ENCODE assay signal across 16 cellular contexts in the genomic region with DNA sequence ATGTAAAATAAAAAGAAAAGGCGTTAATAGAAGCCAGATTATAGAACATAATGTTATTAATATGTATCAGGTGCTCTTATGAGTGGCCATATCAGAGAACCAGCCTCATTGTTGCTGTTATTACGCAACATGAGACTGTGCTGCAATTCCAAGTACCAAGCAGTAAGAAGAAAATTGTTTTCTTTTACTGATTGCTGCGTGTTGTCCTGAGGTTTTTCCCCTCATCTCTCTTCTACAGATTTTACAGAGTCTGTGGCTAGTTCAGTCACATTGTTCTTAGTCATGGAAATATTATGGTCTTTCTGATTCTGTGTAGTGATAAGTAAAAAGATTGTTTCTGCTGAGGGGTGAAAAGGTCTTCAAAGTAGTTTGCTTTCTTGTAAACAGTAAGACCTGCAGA. TPM values are rescaled to one million over a fixed set of nuclear protein-coding genes. Genes with fewer than 3 reads are reported as not detected.
A peak's percentile ranks its signal among the peaks of the same experiment; 100 is the strongest.
DNase-seq lines count a peak whose midpoint lies in the region; ATAC-seq, FAIRE-seq and TF ChIP-seq lines count a peak whose summit lies in the region.
"Had no signal": no experiment of that assay in that cellular context is flagged by ENCODE, and none has a peak within 500 bp of the region (broad histone marks: within the 10 kb centered on the region; RNA-seq: fewer than 3 reads in every experiment).

No MANE protein-coding gene starts in this region.

- H3K4me3 ChIP-seq in A549 (no peak overlapping the region), ascending aorta (no peak overlapping the region), fibroblast of villous mesenchyme (ENCODE audit: low read depth, low read length) (no peak overlapping the region), Caco-2 (ENCODE audit: low read depth, low read length) (no peak overlapping the region)
- H3K4me3 ChIP-seq: MG63 had no signal

- CTCF ChIA-PET in A549 (lab: Yijun Ruan, JAX) = no interaction called here
- CTCF ChIA-PET in Caco-2 (lab: Charles Lee) = no interaction called here

- TF ChIP-seq EP300 in A549 (IDR thresholded peaks at IDR 0.05) = no peak

- TF ChIP-seq POLR2A in A549 (IDR thresholded peaks at IDR 0.05; ENCODE audit: low read length) = no peak

- POLR2A ChIA-PET in A549 (lab: Yijun Ruan, JAX) = no interaction called here
- POLR2A ChIA-PET in Caco-2 (lab: Charles Lee) = no interaction called here

- H3K4me1 Mint-ChIP-seq in activated T-helper 2 cell treated with anti-CD3 and anti-CD28 coated beads, Interferon-gamma antibody, Interleukin-2, Interleukin-4, amounts not matched to agents 10 μg/mL and 5 μg/mL and 100 μg/mL, durations not matched to agents 14 hours and 24 hours and 36 hours (ENCODE audit: low read depth) = no peaks in the 10 kb centered on the region
- no peaks in the 10 kb centered on the region for H3K4me1 Mint-ChIP-seq in Caco-2 (ENCODE audit: low read depth, unreplicated experiment)

- H3K4me2 ChIP-seq in A549 = no peak overlapping the region

- TF ChIP-seq CTCF in A549 (IDR thresholded peaks at IDR 0.05) (no peak), ascending aorta (IDR thresholded peaks at IDR 0.05) (no peak), fibroblast of villous mesenchyme (IDR thresholded peaks at IDR 0.05; ENCODE audit: insufficient read depth, low read depth, low read length) (no peak), Caco-2 (IDR thresholded peaks at IDR 0.05; ENCODE audit: insufficient read depth in 1 of 2, low read depth in 1 of 2, low read length in 1 of 2, severe bottlenecking in 1 of 2, unreplicated experiment in 1 of 2) (no peak)

- H3K9me3 ChIP-seq in A549 (no peaks in the 10 kb centered on the region), ascending aorta (peaks cover 0 to 4% of the 10 kb centered on the region in 2 donors), Caco-2 (peaks cover 7% of the 10 kb centered on the region)
- H3K9me3 ChIP-seq: MG63 had no signal

- BruUV-seq in Caco-2 (replicated peaks; lab: Mats Ljungman, UMichigan) = no TSS peak

- H3K4me1 ChIP-seq in A549 = no peaks in the 10 kb centered on the region
- H3K4me1 ChIP-seq in ascending aorta = peaks cover 0 to 15% of the 10 kb centered on the region in 2 donors
- H3K4me1 ChIP-seq in Caco-2 = no peaks in the 10 kb centered on the region

- WGBS in A549 (ENCODE audit: missing lambda C conversion rate) = 32% methylated on average over 3 of the region's 3 CpGs

- H3K36me3 Mint-ChIP-seq in activated T-helper 2 cell treated with anti-CD3 and anti-CD28 coated beads, Interferon-gamma antibody, Interleukin-2, Interleukin-4, amounts not matched to agents 10 μg/mL and 5 μg/mL and 100 μg/mL, durations not matched to agents 14 hours and 24 hours and 36 hours (ENCODE audit: low read depth) = no peaks in the 10 kb centered on the region
- no peaks in the 10 kb centered on the region for H3K36me3 Mint-ChIP-seq in Caco-2 (ENCODE audit: insufficient read depth, unreplicated experiment)
- H3K36me3 Mint-ChIP-seq: activated CD4-positive, alpha-beta memory T cell treated with anti-CD3 and anti-CD28 coated beads for 36 hours had no signal

- H3K9me3 Mint-ChIP-seq in activated T-helper 2 cell treated with anti-CD3 and anti-CD28 coated beads, Interferon-gamma antibody, Interleukin-2, Interleukin-4, amounts not matched to agents 10 μg/mL and 5 μg/mL and 100 μg/mL, durations not matched to agents 14 hours and 24 hours and 36 hours = no peaks in the 10 kb centered on the region
- H3K9me3 Mint-ChIP-seq in Caco-2 (ENCODE audit: unreplicated experiment) = no peaks in the 10 kb centered on the region
- H3K9me3 Mint-ChIP-seq: activated T-helper 1 cell treated with anti-CD3 and anti-CD28 coated beads, Interleukin-12 subunit alpha, Interleukin-12 subunit beta, Interleukin-2, Interleukin-4 antibody, amounts not matched to agents 30 ng/mL and 10 ng/mL and 1 ng/mL, durations not matched to agents 14 hours and 24 hours and 36 hours had no signal

- no peak overlapping the region for H3K27ac Mint-ChIP-seq in activated T-helper 2 cell treated with anti-CD3 and anti-CD28 coated beads, Interferon-gamma antibody, Interleukin-2, Interleukin-4, amounts not matched to agents 10 μg/mL and 5 μg/mL and 100 μg/mL, durations not matched to agents 14 hours and 24 hours and 36 hours
- H3K27ac Mint-ChIP-seq in Caco-2 (ENCODE audit: unreplicated experiment) = no peak overlapping the region
- H3K27ac Mint-ChIP-seq: activated CD4-positive, alpha-beta memory T cell treated with anti-CD3 and anti-CD28 coated beads for 36 hours; activated T-helper 1 cell treated with anti-CD3 and anti-CD28 coated beads, Interleukin-12 subunit alpha, Interleukin-12 subunit beta, Interleukin-2, Interleukin-4 antibody, amounts not matched to agents 30 ng/mL and 10 ng/mL and 1 ng/mL, durations not matched to agents 14 hours and 24 hours and 36 hours had no signal

- H3K36me3 ChIP-seq in ascending aorta = peaks cover 3 to 18% of the 10 kb centered on the region in 2 donors
- no peaks in the 10 kb centered on the region; the same call in 1 of the 2 replicates for H3K36me3 ChIP-seq in Caco-2 (ENCODE audit: control insufficient read depth, insufficient read depth, low read length)
- H3K36me3 ChIP-seq: MG63 had no signal

- FAIRE-seq in A549 (lab: Jason Lieb, UNC) = no peak
- FAIRE-seq: islet of Langerhans had no signal

- ATAC-seq in A549 (no peak), GM18868 (IDR thresholded peaks at IDR 0.05; ENCODE audit: unreplicated experiment) (peak; percentile 74)

- H3K27ac ChIP-seq in A549 (no peak overlapping the region), ascending aorta (peak overlapping the region; percentile 36 to 52)

- peaks cover 2% of the 10 kb centered on the region for H3K27me3 Mint-ChIP-seq in activated T-helper 2 cell treated with anti-CD3 and anti-CD28 coated beads, Interferon-gamma antibody, Interleukin-2, Interleukin-4, amounts not matched to agents 10 μg/mL and 5 μg/mL and 100 μg/mL, durations not matched to agents 14 hours and 24 hours and 36 hours (ENCODE audit: low read depth)
- no peaks in the 10 kb centered on the region for H3K27me3 Mint-ChIP-seq in Caco-2 (ENCODE audit: insufficient read depth, unreplicated experiment)

- H3K4me3 Mint-ChIP-seq in activated T-helper 2 cell treated with anti-CD3 and anti-CD28 coated beads, Interferon-gamma antibody, Interleukin-2, Interleukin-4, amounts not matched to agents 10 μg/mL and 5 μg/mL and 100 μg/mL, durations not matched to agents 14 hours and 24 hours and 36 hours (ENCODE audit: low read depth) = no peak overlapping the region
- H3K4me3 Mint-ChIP-seq in Caco-2 (ENCODE audit: unreplicated experiment) = no peak overlapping the region
- H3K4me3 Mint-ChIP-seq: activated CD4-positive, alpha-beta memory T cell treated with anti-CD3 and anti-CD28 coated beads for 36 hours; activated T-helper 1 cell treated with anti-CD3 and anti-CD28 coated beads, Interleukin-12 subunit alpha, Interleukin-12 subunit beta, Interleukin-2, Interleukin-4 antibody, amounts not matched to agents 30 ng/mL and 10 ng/mL and 1 ng/mL, durations not matched to agents 14 hours and 24 hours and 36 hours had no signal

- intact Hi-C loops in ascending aorta (cut with DNase I) (no loop called here), Caco-2 (cut with micrococcal nuclease; ENCODE audit: unreplicated experiment) (no loop called here)
- intact Hi-C loops in activated T-helper 2 cell treated with anti-CD3 and anti-CD28 coated beads, Interferon-gamma antibody, Interleukin-2, Interleukin-4, amounts not matched to agents 10 μg/mL and 5 μg/mL and 100 μg/mL, durations not matched to agents 14 hours and 24 hours and 36 hours (cut with micrococcal nuclease) = no loop called here

- no peak for TF ChIP-seq RAD21 in A549 (conservative IDR thresholded peaks at IDR 0.05 in 1 of 2, IDR thresholded peaks at IDR 0.05 in 1 of 2)

- H3K27me3 ChIP-seq in ascending aorta (no peaks in the 10 kb centered on the region), Caco-2 (replicated peaks; ENCODE audit: control insufficient read depth, insufficient read depth, low read length) (no peaks in the 10 kb centered on the region)
- H3K27me3 ChIP-seq: MG63 had no signal

- DNase-seq in A549 (ENCODE audit: low read depth in 1 of 2, low spot score in 1 of 2) = no peak
- DNase-seq in ascending aorta (ENCODE audit: low spot score in 2 of 2) = no peak
- peak; percentile 70 for DNase-seq in fibroblast of villous mesenchyme (ENCODE audit: low read depth)
- no peak for DNase-seq in activated T-helper 2 cell treated with anti-CD3 and anti-CD28 coated beads, Interferon-gamma antibody, Interleukin-2, Interleukin-4, amounts not matched to agents 10 μg/mL and 5 μg/mL and 100 μg/mL, durations not matched to agents 14 hours and 24 hours and 36 hours (ENCODE audit: low spot score)
- no peak for DNase-seq in Caco-2
- DNase-seq in HT-29 (ENCODE audit: low spot score) = no peak
- DNase-seq in NCI-H2107 treated with DMSO at 0.1 percent for 48 hours (lab: John Stamatoyannopoulos, UW; ENCODE audit: unreplicated experiment) = no peak
- DNase-seq: activated CD4-positive, alpha-beta memory T cell treated with anti-CD3 and anti-CD28 coated beads for 36 hours; amniotic stem cell; DMS53; MG63 had no signal

TF ChIP-seq in A549, 52 proteins besides CTCF, POLR2A, EP300 and RAD21:
- TF ChIP-seq CEBPB (IDR thresholded peaks at IDR 0.05) = peak; percentile 79 to 81; a peak in 3 of 4 replicates
- TF ChIP-seq, protein P1, sequence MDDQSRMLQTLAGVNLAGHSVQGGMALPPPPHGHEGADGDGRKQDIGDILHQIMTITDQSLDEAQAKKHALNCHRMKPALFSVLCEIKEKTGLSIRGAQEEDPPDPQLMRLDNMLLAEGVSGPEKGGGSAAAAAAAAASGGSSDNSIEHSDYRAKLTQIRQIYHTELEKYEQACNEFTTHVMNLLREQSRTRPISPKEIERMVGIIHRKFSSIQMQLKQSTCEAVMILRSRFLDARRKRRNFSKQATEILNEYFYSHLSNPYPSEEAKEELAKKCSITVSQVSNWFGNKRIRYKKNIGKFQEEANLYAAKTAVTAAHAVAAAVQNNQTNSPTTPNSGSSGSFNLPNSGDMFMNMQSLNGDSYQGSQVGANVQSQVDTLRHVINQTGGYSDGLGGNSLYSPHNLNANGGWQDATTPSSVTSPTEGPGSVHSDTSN (IDR thresholded peaks at IDR 0.05) = no peak

RNA-seq across cellular contexts. Expression of a gene that starts 55.9 kb away (rescaled TPM):
- 0.32 and 0.65 TPM in 2 replicates for polyA plus RNA-seq in A549 (2011; rRNA removed)
- 0.05 and 0.14 TPM in 2 replicates for polyA plus RNA-seq in A549 (2012; cell fraction: cytosol; rRNA removed)
- 0.08 and 0.38 TPM in 2 replicates for polyA plus RNA-seq in A549 (2012; cell fraction: nucleus; rRNA removed)
- 0.56 to 0.70 TPM (median 0.67 TPM) in 3 replicates for polyA plus RNA-seq in A549 (2017; fragmentation: RNase III; extraction: RNeasy Plus Mini Kit Qiagen cat#74134 plus additional on column Dnase treatment)
- 0.19 and 0.37 TPM in 2 replicates for polyA minus RNA-seq in A549 (2011; rRNA and poly(A)+ RNA removed)
- total RNA-seq in ascending aorta = 43.1 TPM
- under 0.01 TPM in 1 of 2 replicates, not detected in the other for total RNA-seq in fibroblast of villous mesenchyme
- 0.14 TPM in 1 of 2 replicates, not detected in the other for total RNA-seq in activated T-helper 2 cell treated with anti-CD3 and anti-CD28 coated beads, Interferon-gamma antibody, Interleukin-2, Interleukin-4, amounts not matched to agents 10 μg/mL and 5 μg/mL and 100 μg/mL, durations not matched to agents 14 hours and 24 hours and 36 hours
- 41.8 and 42.1 TPM in 2 replicates for total RNA-seq in Caco-2 (2022)
- total RNA-seq in HT-29 (2014; rRNA removed; shearing (Covaris generic)) = 25.7 and 35.4 TPM in 2 replicates
- total RNA-seq: activated CD4-positive, alpha-beta memory T cell treated with anti-CD3 and anti-CD28 coated beads for 36 hours; activated T-helper 1 cell treated with anti-CD3 and anti-CD28 coated beads, Interleukin-12 subunit alpha, Interleukin-12 subunit beta, Interleukin-2, Interleukin-4 antibody, amounts not matched to agents 30 ng/mL and 10 ng/mL and 1 ng/mL, durations not matched to agents 14 hours and 24 hours and 36 hours; mononuclear cell; osteocyte had no signal

Comparison
In these comparisons a context has a peak if more than half of its experiments do, and no peak if none do; other contexts are left out.
1. H3K27ac ChIP-seq: peak in ascending aorta (2 of 2); none in A549 (0 of 2).
2. RNA of a gene that starts 55.9 kb away (total RNA-seq): 43.1 TPM in ascending aorta (single experiment), 41.8 to 42.1 TPM in Caco-2 and 25.7 to 35.4 TPM in HT-29; 0.14 TPM in activated T-helper 2 cell treated with anti-CD3 and anti-CD28 coated beads, Interferon-gamma antibody, Interleukin-2, Interleukin-4, amounts not matched to agents 10 μg/mL and 5 μg/mL and 100 μg/mL, durations not matched to agents 14 hours and 24 hours and 36 hours and under 0.01 TPM in fibroblast of villous mesenchyme; every median in the first group is over 10 times any median in the second.